ENCODE assay signal across 8 cellular contexts in genomic region chr15:29822100-29822684, GRCh38. TPM values are rescaled to one million over a fixed set of nuclear protein-coding genes. Genes with fewer than 3 reads are reported as not detected.
DNase-seq lines count a peak whose midpoint lies in the region; ATAC-seq, FAIRE-seq and TF ChIP-seq lines count a peak whose summit lies in the region.

TJP1 (minus strand) TSS chr15:29822468; CDS start chr15:29822028, 440 bp downstream.

- H3K9ac ChIP-seq in iPS-18a (ENCODE audit: low read length) = peak within 1 kb of the TSS; percentile 78

- H3K9me3 Mint-ChIP-seq in stimulated activated naive CD8-positive, alpha-beta T cell treated with anti-CD3 and anti-CD28 coated beads, Interleukin-15, Interleukin-2, amounts not matched to agents 100 ng/mL and 50 ng/mL, for 24 hours = peaks cover 8% of the 10 kb centered on the region

- DNase-seq in stimulated activated naive CD8-positive, alpha-beta T cell treated with anti-CD3 and anti-CD28 coated beads, Interleukin-15, Interleukin-2, amounts not matched to agents 100 U/mL and 50 U/mL, for 24 hours = no peak
- DNase-seq in NCI-H446 treated with DMSO at 0.1 percent for 48 hours (lab: John Stamatoyannopoulos, UW) (peak; percentile 27), cardiac fibroblast (ENCODE audit: low read depth in 2 of 2) (peak; percentile 68 to 84), renal cortical epithelial cell (ENCODE audit: low read depth) (no peak), GM12891 (ENCODE audit: insufficient read length, low spot score) (no peak)

- peak within 1 kb of the TSS; percentile 45 for H3K4me3 Mint-ChIP-seq in stimulated activated naive CD8-positive, alpha-beta T cell treated with anti-CD3 and anti-CD28 coated beads, Interleukin-15, Interleukin-2, amounts not matched to agents 100 ng/mL and 50 ng/mL, for 24 hours

- ATAC-seq in stimulated activated naive CD8-positive, alpha-beta T cell treated with anti-CD3 and anti-CD28 coated beads, Interleukin-15, Interleukin-2, amounts not matched to agents 100 U/mL and 50 U/mL, for 24 hours = no peak
- ATAC-seq in GM21360 (IDR thresholded peaks at IDR 0.05; ENCODE audit: unreplicated experiment) = no peak

- H3K36me3 ChIP-seq in iPS-18a (ENCODE audit: control insufficient read depth, low read depth, low read length) = no peaks in the 10 kb centered on the region

- H3K27me3 ChIP-seq in iPS-18a (ENCODE audit: control insufficient read depth, insufficient read depth, low read length) = peaks cover 12% of the 10 kb centered on the region

- H3K9me3 ChIP-seq in iPS-18a (ENCODE audit: control insufficient read depth, low read depth, low read length) = no peaks in the 10 kb centered on the region

- H3K36me3 Mint-ChIP-seq in stimulated activated naive CD8-positive, alpha-beta T cell treated with anti-CD3 and anti-CD28 coated beads, Interleukin-15, Interleukin-2, amounts not matched to agents 100 ng/mL and 50 ng/mL, for 24 hours (ENCODE audit: low read depth) = peaks cover 8% of the 10 kb centered on the region

- peaks cover 9% of the 10 kb centered on the region for H3K4me1 ChIP-seq in iPS-18a (ENCODE audit: control insufficient read depth, low read depth, low read length)

- peaks cover 64% of the 10 kb centered on the region for H3K27me3 Mint-ChIP-seq in stimulated activated naive CD8-positive, alpha-beta T cell treated with anti-CD3 and anti-CD28 coated beads, Interleukin-15, Interleukin-2, amounts not matched to agents 100 ng/mL and 50 ng/mL, for 24 hours

- peaks cover 24% of the 10 kb centered on the region for H3K4me1 Mint-ChIP-seq in stimulated activated naive CD8-positive, alpha-beta T cell treated with anti-CD3 and anti-CD28 coated beads, Interleukin-15, Interleukin-2, amounts not matched to agents 100 ng/mL and 50 ng/mL, for 24 hours (ENCODE audit: low read depth)

- FAIRE-seq in GM12891 (lab: Jason Lieb, UNC) = no peak

- H3K4me3 ChIP-seq in cardiac fibroblast (replicated peaks in 1 of 2; ENCODE audit: low read depth in 2 of 2, low read length in 2 of 2) (peak within 1 kb of the TSS; percentile 77 to 91), iPS-18a (ENCODE audit: low read length) (peak within 1 kb of the TSS; percentile 85)

- no peak within 1 kb of the TSS for H3K27ac Mint-ChIP-seq in stimulated activated naive CD8-positive, alpha-beta T cell treated with anti-CD3 and anti-CD28 coated beads, Interleukin-15, Interleukin-2, amounts not matched to agents 100 ng/mL and 50 ng/mL, for 24 hours

- no peak for TF ChIP-seq POLR2A in GM12891 (IDR thresholded peaks at IDR 0.05; ENCODE audit: low read depth, low read length)

- no peak within 1 kb of the TSS for H3K27ac ChIP-seq in iPS-18a (ENCODE audit: low read length)

- no peak for TF ChIP-seq CTCF in cardiac fibroblast (IDR thresholded peaks at IDR 0.05; ENCODE audit: low read depth, low read length)

TF ChIP-seq in GM12891, 5 proteins besides CTCF, POLR2A, EP300 and RAD21:
- no peak for TF ChIP-seq TAF1 (IDR thresholded peaks at IDR 0.05; ENCODE audit: low read depth, low read length)
- TF ChIP-seq SPI1 (IDR thresholded peaks at IDR 0.05; ENCODE audit: low read depth, low read length) = no peak
- TF ChIP-seq POU2F2 (IDR thresholded peaks at IDR 0.05; ENCODE audit: low read depth, low read length) = no peak
- no peak for TF ChIP-seq POLR2AphosphoS5 (IDR thresholded peaks at IDR 0.05; ENCODE audit: low read depth, low read length)

RNA-seq across cellular contexts. Expression of gene TJP1, which starts in this region (rescaled TPM):
- 95.7 and 159 TPM in 2 replicates for total RNA-seq in renal cortical epithelial cell
- not detected for polyA plus RNA-seq in GM12891 (2012; ENCODE audit: low read depth, missing spikeins)

Comparison
In these comparisons a context has a peak if more than half of its experiments do, and no peak if none do; other contexts are left out.
1. DNase-seq: peak in NCI-H446 treated with DMSO at 0.1 percent for 48 hours (single experiment) and cardiac fibroblast (2 of 2); none in stimulated activated naive CD8-positive, alpha-beta T cell treated with anti-CD3 and anti-CD28 coated beads, Interleukin-15, Interleukin-2, amounts not matched to agents 100 U/mL and 50 U/mL, for 24 hours (single experiment), renal cortical epithelial cell (single experiment) and GM12891 (single experiment).